1 cellular context compared by ENCODE assay signal in the genomic region with DNA sequence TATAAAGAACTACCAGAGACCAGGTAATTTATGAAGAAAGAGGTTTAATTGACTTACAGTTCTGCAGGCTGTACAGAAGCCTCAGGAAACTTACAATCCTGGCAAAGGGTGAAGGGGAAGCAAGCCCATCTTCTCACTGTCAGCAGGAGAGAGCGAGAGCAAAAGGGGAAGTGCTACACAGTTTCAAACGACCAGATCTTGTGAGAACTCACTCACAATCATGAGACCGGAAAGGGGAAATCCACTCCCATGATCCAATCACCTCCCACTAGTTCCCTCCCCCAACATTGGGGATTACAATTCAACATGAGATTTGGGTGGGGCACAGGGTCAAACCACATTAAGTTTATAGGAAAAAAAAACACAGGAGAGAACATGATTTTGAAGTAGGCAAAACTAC.
A peak's percentile ranks its signal among the peaks of the same experiment; 100 is the strongest.
TF ChIP-seq lines count a peak whose summit lies in the region.

No MANE protein-coding gene starts in this region.

TF ChIP-seq in K562, 482 proteins besides CTCF, POLR2A, EP300 and RAD21 (continued from another document):
- TF ChIP-seq, protein P1, sequence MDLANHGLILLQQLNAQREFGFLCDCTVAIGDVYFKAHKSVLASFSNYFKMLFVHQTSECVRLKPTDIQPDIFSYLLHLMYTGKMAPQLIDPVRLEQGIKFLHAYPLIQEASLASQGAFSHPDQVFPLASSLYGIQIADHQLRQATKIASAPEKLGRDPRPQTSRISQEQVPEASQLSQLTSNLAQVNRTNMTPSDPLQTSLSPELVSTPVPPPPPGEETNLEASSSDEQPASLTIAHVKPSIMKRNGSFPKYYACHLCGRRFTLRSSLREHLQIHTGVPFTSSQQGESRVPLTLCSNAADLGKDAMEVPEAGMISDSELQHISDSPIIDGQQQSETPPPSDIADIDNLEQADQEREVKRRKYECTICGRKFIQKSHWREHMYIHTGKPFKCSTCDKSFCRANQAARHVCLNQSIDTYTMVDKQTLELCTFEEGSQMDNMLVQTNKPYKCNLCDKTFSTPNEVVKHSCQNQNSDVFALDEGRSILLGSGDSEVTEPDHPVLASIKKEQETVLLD (IDR thresholded peaks at IDR 0.05): no peak
- no peak for TF ChIP-seq ZNF174 (CRISPR knock-in tag; IDR thresholded peaks at IDR 0.05)
- no peak for TF ChIP-seq ZNF143 (CRISPR knock-in tag; IDR thresholded peaks at IDR 0.05)
- no peak for TF ChIP-seq MIER1 (IDR thresholded peaks at IDR 0.05; ENCODE audit: low read depth)
- no peak for TF ChIP-seq SMARCB1 (IDR thresholded peaks at IDR 0.05; ENCODE audit: insufficient read length, low read depth)
- TF ChIP-seq RBM15 (IDR thresholded peaks at IDR 0.05; ENCODE audit: insufficient read depth, low read length): no peak
- TF ChIP-seq, protein P2, sequence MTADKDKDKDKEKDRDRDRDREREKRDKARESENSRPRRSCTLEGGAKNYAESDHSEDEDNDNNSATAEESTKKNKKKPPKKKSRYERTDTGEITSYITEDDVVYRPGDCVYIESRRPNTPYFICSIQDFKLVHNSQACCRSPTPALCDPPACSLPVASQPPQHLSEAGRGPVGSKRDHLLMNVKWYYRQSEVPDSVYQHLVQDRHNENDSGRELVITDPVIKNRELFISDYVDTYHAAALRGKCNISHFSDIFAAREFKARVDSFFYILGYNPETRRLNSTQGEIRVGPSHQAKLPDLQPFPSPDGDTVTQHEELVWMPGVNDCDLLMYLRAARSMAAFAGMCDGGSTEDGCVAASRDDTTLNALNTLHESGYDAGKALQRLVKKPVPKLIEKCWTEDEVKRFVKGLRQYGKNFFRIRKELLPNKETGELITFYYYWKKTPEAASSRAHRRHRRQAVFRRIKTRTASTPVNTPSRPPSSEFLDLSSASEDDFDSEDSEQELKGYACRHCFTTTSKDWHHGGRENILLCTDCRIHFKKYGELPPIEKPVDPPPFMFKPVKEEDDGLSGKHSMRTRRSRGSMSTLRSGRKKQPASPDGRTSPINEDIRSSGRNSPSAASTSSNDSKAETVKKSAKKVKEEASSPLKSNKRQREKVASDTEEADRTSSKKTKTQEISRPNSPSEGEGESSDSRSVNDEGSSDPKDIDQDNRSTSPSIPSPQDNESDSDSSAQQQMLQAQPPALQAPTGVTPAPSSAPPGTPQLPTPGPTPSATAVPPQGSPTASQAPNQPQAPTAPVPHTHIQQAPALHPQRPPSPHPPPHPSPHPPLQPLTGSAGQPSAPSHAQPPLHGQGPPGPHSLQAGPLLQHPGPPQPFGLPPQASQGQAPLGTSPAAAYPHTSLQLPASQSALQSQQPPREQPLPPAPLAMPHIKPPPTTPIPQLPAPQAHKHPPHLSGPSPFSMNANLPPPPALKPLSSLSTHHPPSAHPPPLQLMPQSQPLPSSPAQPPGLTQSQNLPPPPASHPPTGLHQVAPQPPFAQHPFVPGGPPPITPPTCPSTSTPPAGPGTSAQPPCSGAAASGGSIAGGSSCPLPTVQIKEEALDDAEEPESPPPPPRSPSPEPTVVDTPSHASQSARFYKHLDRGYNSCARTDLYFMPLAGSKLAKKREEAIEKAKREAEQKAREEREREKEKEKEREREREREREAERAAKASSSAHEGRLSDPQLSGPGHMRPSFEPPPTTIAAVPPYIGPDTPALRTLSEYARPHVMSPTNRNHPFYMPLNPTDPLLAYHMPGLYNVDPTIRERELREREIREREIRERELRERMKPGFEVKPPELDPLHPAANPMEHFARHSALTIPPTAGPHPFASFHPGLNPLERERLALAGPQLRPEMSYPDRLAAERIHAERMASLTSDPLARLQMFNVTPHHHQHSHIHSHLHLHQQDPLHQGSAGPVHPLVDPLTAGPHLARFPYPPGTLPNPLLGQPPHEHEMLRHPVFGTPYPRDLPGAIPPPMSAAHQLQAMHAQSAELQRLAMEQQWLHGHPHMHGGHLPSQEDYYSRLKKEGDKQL (CRISPR knock-in tag; IDR thresholded peaks at IDR 0.05; ENCODE audit: borderline replicate concordance): no peak
- TF ChIP-seq LEF1 (IDR thresholded peaks at IDR 0.05): no peak
- TF ChIP-seq HNRNPUL1 (IDR thresholded peaks at IDR 0.05; ENCODE audit: low read length): no peak
- no peak for TF ChIP-seq RFX5 (IDR thresholded peaks at IDR 0.05; ENCODE audit: low read depth, low read length)
- TF ChIP-seq, protein P3, sequence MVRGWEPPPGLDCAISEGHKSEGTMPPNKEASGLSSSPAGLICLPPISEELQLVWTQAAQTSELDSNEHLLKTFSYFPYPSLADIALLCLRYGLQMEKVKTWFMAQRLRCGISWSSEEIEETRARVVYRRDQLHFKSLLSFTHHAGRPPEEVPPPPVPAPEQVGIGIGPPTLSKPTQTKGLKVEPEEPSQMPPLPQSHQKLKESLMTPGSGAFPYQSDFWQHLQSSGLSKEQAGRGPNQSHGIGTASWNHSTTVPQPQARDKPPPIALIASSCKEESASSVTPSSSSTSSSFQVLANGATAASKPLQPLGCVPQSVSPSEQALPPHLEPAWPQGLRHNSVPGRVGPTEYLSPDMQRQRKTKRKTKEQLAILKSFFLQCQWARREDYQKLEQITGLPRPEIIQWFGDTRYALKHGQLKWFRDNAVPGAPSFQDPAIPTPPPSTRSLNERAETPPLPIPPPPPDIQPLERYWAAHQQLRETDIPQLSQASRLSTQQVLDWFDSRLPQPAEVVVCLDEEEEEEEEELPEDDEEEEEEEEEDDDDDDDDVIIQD (CRISPR knock-in tag; IDR thresholded peaks at IDR 0.05): no peak
- TF ChIP-seq NR2F6 (CRISPR knock-in tag; IDR thresholded peaks at IDR 0.05): no peak
- TF ChIP-seq TSC22D4 (tag; IDR thresholded peaks at IDR 0.05): no peak
- peak; percentile 94 for TF ChIP-seq ZNF57 (CRISPR knock-in tag; IDR thresholded peaks at IDR 0.05)
- TF ChIP-seq FOXA3 (CRISPR knock-in tag; conservative IDR thresholded peaks at IDR 0.05 in 1 of 2, IDR thresholded peaks at IDR 0.05 in 1 of 2): no peak
- TF ChIP-seq NCOA2 (IDR thresholded peaks at IDR 0.05; ENCODE audit: partially characterized antibody in 2 of 2): no peak
- TF ChIP-seq CEBPB (tag; IDR thresholded peaks at IDR 0.05): no peak
- TF ChIP-seq, protein P4, sequence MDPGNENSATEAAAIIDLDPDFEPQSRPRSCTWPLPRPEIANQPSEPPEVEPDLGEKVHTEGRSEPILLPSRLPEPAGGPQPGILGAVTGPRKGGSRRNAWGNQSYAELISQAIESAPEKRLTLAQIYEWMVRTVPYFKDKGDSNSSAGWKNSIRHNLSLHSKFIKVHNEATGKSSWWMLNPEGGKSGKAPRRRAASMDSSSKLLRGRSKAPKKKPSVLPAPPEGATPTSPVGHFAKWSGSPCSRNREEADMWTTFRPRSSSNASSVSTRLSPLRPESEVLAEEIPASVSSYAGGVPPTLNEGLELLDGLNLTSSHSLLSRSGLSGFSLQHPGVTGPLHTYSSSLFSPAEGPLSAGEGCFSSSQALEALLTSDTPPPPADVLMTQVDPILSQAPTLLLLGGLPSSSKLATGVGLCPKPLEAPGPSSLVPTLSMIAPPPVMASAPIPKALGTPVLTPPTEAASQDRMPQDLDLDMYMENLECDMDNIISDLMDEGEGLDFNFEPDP (CRISPR knock-in tag; IDR thresholded peaks at IDR 0.05): no peak
- no peak for TF ChIP-seq ARNT (IDR thresholded peaks at IDR 0.05)
- TF ChIP-seq ELF1 (tag; IDR thresholded peaks at IDR 0.05): 0 out of 2 replicates have a peak, but pooled peaks have one; percentile 36
- TF ChIP-seq SMARCA5 (IDR thresholded peaks at IDR 0.05): no peak
- TF ChIP-seq ZKSCAN8 (CRISPR knock-in tag; IDR thresholded peaks at IDR 0.05): no peak
- no peak for TF ChIP-seq HNRNPL (IDR thresholded peaks at IDR 0.05; ENCODE audit: low read depth, low read length)
- TF ChIP-seq, protein P5, sequence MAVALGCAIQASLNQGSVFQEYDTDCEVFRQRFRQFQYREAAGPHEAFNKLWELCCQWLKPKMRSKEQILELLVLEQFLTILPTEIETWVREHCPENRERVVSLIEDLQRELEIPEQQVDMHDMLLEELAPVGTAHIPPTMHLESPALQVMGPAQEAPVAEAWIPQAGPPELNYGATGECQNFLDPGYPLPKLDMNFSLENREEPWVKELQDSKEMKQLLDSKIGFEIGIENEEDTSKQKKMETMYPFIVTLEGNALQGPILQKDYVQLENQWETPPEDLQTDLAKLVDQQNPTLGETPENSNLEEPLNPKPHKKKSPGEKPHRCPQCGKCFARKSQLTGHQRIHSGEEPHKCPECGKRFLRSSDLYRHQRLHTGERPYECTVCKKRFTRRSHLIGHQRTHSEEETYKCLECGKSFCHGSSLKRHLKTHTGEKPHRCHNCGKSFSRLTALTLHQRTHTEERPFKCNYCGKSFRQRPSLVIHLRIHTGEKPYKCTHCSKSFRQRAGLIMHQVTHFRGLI (CRISPR knock-in tag; IDR thresholded peaks at IDR 0.05): 0 out of 2 replicates have a peak, but pooled peaks have one; percentile 36
- no peak for TF ChIP-seq POLR2H (tag; IDR thresholded peaks at IDR 0.05; ENCODE audit: low read depth)
